In genomic region chrX:4844376-4844775, GRCh38 we compare ENCODE assay signal across 19 cellular contexts.
DNase-seq lines count a peak whose midpoint lies in the region; ATAC-seq and TF ChIP-seq lines count a peak whose summit lies in the region.
"Had no signal": no experiment of that assay in that cellular context is flagged by ENCODE, and none has a peak within 500 bp of the region (broad histone marks: within the 10 kb centered on the region; RNA-seq: fewer than 3 reads in every experiment).

No MANE protein-coding gene starts in this region.

- ATAC-seq in GM21367 (IDR thresholded peaks at IDR 0.05; ENCODE audit: unreplicated experiment), result no peak
- ATAC-seq: Right ventricle myocardium inferior had no signal

- H3K9me3 Mint-ChIP-seq in activated T-cell treated with anti-CD3 and anti-CD28 coated beads, Interleukin-2, amount 50 U/mL, for 24 hours, result peaks cover 23% of the 10 kb centered on the region

- intact Hi-C loops in cardiac septum (cut with DNase I), result no loop called here

- no peak overlapping the region for H3K4me3 Mint-ChIP-seq in activated T-cell treated with anti-CD3 and anti-CD28 coated beads, Interleukin-2, amount 50 U/mL, for 24 hours
- H3K4me3 Mint-ChIP-seq: CD4-positive, alpha-beta memory T cell had no signal

- H3K27me3 Mint-ChIP-seq in activated T-cell treated with anti-CD3 and anti-CD28 coated beads, Interleukin-2, amount 50 U/mL, for 24 hours, result no peaks in the 10 kb centered on the region
- H3K27me3 Mint-ChIP-seq: CD4-positive, alpha-beta memory T cell; IgD-negative memory B cell had no signal

- peak; percentile 32 for DNase-seq in SIG-M5 treated with dmso at 0.1 percent for 504 hours (lab: John Stamatoyannopoulos, UW; ENCODE audit: unreplicated experiment)
- DNase-seq in SIG-M5 (lab: John Stamatoyannopoulos, UW), result no peak
- DNase-seq in mucosa of gallbladder (ENCODE audit: low spot score), result peak; percentile 38
- no peak for DNase-seq in activated T-cell treated with anti-CD3 and anti-CD28 coated beads, Interleukin-2, amount 50 U/mL, for 24 hours
- DNase-seq in activated CD4-positive, alpha-beta T cell treated with anti-CD3 and anti-CD28 coated beads for 48 hours, result no peak
- DNase-seq in cardiac septum (ENCODE audit: low spot score), result no peak
- DNase-seq: 8988T; CD4-positive, alpha-beta memory T cell; GDM1; Karpas-422; NCI-H1694 treated with DMSO at 0.1 percent for 48 hours; NCI-H510A; NCI-H748 treated with DMSO at 0.1 percent for 48 hours; SW 1271 had no signal

- no peak overlapping the region for H3K27ac Mint-ChIP-seq in activated T-cell treated with anti-CD3 and anti-CD28 coated beads, Interleukin-2, amount 50 U/mL, for 24 hours
- H3K27ac Mint-ChIP-seq: CD4-positive, alpha-beta memory T cell; IgD-negative memory B cell had no signal

- H3K36me3 Mint-ChIP-seq in activated T-cell treated with anti-CD3 and anti-CD28 coated beads, Interleukin-2, amount 50 U/mL, for 24 hours (ENCODE audit: low read depth), result no peaks in the 10 kb centered on the region
- H3K36me3 Mint-ChIP-seq: CD4-positive, alpha-beta memory T cell; IgD-negative memory B cell had no signal

- no peaks in the 10 kb centered on the region for H3K4me1 Mint-ChIP-seq in activated T-cell treated with anti-CD3 and anti-CD28 coated beads, Interleukin-2, amount 50 U/mL, for 24 hours (ENCODE audit: low read depth)
- H3K4me1 Mint-ChIP-seq: CD4-positive, alpha-beta memory T cell; IgD-negative memory B cell had no signal

- peak overlapping the region; percentile 77 for H3K27ac ChIP-seq in VCaP
- H3K27ac ChIP-seq: BLaER1 treated with 17β-estradiol and CSF1 and Interleukin-3, amounts not matched to agents 10 nM and 100 nM had no signal

- TF ChIP-seq CTCF in VCaP (conservative IDR thresholded peaks at IDR 0.05), result no peak

Comparison
In these comparisons a context has a peak if more than half of its experiments do, and no peak if none do; other contexts are left out.
1. DNase-seq: peak in SIG-M5 treated with dmso at 0.1 percent for 504 hours (single experiment) and mucosa of gallbladder (single experiment); none in SIG-M5 (single experiment), activated T-cell treated with anti-CD3 and anti-CD28 coated beads, Interleukin-2, amount 50 U/mL, for 24 hours (single experiment), activated CD4-positive, alpha-beta T cell treated with anti-CD3 and anti-CD28 coated beads for 48 hours (single experiment) and cardiac septum (single experiment).